Comparison of ENCODE assay signal across 21 cellular contexts in the genomic region with DNA sequence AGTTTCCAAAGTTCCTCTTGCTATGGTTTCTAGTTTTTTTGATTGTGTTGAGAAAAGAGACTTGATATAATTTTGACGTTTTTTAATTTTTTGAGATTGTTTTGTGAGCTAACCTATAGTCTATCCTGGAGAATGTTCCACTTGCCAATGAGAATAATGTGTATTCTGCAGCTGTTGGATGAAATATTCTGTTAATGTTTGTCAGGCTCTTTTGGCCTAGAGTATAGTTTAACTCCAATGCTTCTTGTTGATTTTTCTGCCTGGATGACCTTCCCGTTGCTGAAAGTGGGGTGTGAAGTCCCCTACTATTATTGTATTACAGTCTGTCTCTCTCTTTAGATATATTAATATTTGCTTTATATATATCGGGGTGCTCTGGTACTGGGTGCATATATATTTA.
"Had no signal": no experiment of that assay in that cellular context is flagged by ENCODE, and none has a peak within 500 bp of the region (broad histone marks: within the 10 kb centered on the region; RNA-seq: fewer than 3 reads in every experiment).

No MANE protein-coding gene starts in this region.

- H3K36me3 ChIP-seq: stomach had no signal

- ATAC-seq: foreskin keratinocyte; sciatic nerve; stimulated activated memory B cell treated with anti-CD40 and anti-IgM and Interleukin-4, amounts not matched to agents 10 μg/mL and 1 μg/mL and 100 μg/mL, for 72 hours had no signal

- H3K27me3 ChIP-seq: spleen, stomach had no signal

- H3K4me3 ChIP-seq: coronary artery, hepatocyte, spleen, stomach had no signal

- H3K4me1 ChIP-seq: foreskin keratinocyte, stomach had no signal

- H3K27ac Mint-ChIP-seq: endodermal cell; nephron progenitor cell; stimulated activated memory B cell treated with anti-CD40 and anti-IgM and Interleukin-4, amounts not matched to agents 10 μg/mL and 1 μg/mL and 100 μg/mL, for 72 hours had no signal

- H3K27ac ChIP-seq: coronary artery, foreskin keratinocyte, hepatocyte, spleen, stomach had no signal

- H3K27me3 Mint-ChIP-seq: stimulated activated memory B cell treated with anti-CD40 and anti-IgM and Interleukin-4, amounts not matched to agents 10 μg/mL and 1 μg/mL and 100 μg/mL, for 72 hours had no signal

- H3K4me3 Mint-ChIP-seq: endodermal cell; nephron progenitor cell; stimulated activated memory B cell treated with anti-CD40 and anti-IgM and Interleukin-4, amounts not matched to agents 10 μg/mL and 1 μg/mL and 100 μg/mL, for 72 hours had no signal

- FAIRE-seq: endothelial cell of umbilical vein, islet of Langerhans had no signal

- DNase-seq: effector CD4-positive, alpha-beta T cell; endodermal cell; erythroblast; foreskin keratinocyte; head of caudate nucleus; kidney glomerular epithelial cell; mammary epithelial cell; nephron progenitor cell; spleen; stimulated activated CD4-positive, alpha-beta T cell treated with anti-CD3 and anti-CD28 coated beads, Interleukin-15, amount 100 ng/mL, for 24 hours; stimulated activated CD4-positive, alpha-beta T cell treated with anti-CD3 and anti-CD28 coated beads, Interleukin-1b, Interleukin-23, amount 100 ng/mL, for 48 hours; stimulated activated CD4-positive, alpha-beta T cell treated with anti-CD3 and anti-CD28 coated beads, Interleukin-4, amount 100 ng/mL, for 24 hours; stomach; substantia nigra; trophoblast cell had no signal
